1 cellular context compared by ENCODE assay signal in the genomic region with DNA sequence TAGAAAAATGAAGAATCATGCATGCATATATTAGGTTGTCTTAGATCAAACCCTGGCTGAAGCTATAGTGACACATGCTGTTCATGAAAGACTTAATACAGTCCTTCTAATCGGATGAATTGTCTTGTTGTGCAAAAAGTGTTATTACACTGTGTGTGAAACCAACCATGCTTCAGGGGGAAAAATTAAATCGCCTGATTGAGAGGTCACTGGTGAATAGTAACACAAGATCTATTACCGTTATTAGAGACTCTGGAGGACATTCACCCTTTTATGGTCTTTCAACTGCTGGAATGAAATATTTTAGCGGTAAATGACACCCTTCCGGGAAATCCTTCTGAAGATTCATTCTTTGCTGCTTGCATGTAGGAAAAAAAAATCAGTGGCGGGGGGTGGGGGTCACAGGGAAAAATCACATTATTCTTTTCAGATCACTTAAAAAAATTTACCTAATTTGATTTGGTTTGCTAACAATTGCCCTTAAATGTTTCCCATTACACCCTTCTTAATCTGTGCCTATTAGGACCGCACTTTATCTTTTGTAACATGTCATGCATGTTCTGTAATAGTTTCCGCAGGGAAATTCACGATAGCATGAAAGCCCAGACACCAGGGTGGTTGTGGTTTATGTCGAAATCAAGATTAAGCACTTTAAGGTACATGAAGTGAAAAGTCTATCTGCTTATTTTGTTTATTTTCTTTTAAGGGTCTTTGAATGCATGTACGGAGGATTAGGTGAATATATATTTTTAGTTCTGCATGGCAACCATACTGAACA.
TF ChIP-seq lines count a peak whose summit lies in the region.

No MANE protein-coding gene starts in this region.

TF ChIP-seq in HepG2, 621 proteins besides CTCF, POLR2A, EP300 and RAD21 (continued from another document):
- TF ChIP-seq, protein P1, sequence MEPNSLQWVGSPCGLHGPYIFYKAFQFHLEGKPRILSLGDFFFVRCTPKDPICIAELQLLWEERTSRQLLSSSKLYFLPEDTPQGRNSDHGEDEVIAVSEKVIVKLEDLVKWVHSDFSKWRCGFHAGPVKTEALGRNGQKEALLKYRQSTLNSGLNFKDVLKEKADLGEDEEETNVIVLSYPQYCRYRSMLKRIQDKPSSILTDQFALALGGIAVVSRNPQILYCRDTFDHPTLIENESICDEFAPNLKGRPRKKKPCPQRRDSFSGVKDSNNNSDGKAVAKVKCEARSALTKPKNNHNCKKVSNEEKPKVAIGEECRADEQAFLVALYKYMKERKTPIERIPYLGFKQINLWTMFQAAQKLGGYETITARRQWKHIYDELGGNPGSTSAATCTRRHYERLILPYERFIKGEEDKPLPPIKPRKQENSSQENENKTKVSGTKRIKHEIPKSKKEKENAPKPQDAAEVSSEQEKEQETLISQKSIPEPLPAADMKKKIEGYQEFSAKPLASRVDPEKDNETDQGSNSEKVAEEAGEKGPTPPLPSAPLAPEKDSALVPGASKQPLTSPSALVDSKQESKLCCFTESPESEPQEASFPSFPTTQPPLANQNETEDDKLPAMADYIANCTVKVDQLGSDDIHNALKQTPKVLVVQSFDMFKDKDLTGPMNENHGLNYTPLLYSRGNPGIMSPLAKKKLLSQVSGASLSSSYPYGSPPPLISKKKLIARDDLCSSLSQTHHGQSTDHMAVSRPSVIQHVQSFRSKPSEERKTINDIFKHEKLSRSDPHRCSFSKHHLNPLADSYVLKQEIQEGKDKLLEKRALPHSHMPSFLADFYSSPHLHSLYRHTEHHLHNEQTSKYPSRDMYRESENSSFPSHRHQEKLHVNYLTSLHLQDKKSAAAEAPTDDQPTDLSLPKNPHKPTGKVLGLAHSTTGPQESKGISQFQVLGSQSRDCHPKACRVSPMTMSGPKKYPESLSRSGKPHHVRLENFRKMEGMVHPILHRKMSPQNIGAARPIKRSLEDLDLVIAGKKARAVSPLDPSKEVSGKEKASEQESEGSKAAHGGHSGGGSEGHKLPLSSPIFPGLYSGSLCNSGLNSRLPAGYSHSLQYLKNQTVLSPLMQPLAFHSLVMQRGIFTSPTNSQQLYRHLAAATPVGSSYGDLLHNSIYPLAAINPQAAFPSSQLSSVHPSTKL (CRISPR knock-in tag; IDR thresholded peaks at IDR 0.05): no peak
- TF ChIP-seq RXRA (CRISPR knock-in tag; IDR thresholded peaks at IDR 0.05) (no peak), ZNF235 (CRISPR knock-in tag; IDR thresholded peaks at IDR 0.05; ENCODE audit: borderline replicate concordance) (no peak), TBX2 (CRISPR knock-in tag; IDR thresholded peaks at IDR 0.05; ENCODE audit: borderline replicate concordance) (no peak), ZSCAN29 (CRISPR knock-in tag; conservative IDR thresholded peaks at IDR 0.05) (no peak), ZNF383 (CRISPR knock-in tag; IDR thresholded peaks at IDR 0.05; ENCODE audit: borderline replicate concordance) (no peak), NFE2L2 (IDR thresholded peaks at IDR 0.05; ENCODE audit: low read length) (no peak)
- TF ChIP-seq, protein P2, sequence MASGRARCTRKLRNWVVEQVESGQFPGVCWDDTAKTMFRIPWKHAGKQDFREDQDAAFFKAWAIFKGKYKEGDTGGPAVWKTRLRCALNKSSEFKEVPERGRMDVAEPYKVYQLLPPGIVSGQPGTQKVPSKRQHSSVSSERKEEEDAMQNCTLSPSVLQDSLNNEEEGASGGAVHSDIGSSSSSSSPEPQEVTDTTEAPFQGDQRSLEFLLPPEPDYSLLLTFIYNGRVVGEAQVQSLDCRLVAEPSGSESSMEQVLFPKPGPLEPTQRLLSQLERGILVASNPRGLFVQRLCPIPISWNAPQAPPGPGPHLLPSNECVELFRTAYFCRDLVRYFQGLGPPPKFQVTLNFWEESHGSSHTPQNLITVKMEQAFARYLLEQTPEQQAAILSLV (CRISPR knock-in tag; IDR thresholded peaks at IDR 0.05; ENCODE audit: borderline replicate concordance): no peak
- TF ChIP-seq, protein P3, sequence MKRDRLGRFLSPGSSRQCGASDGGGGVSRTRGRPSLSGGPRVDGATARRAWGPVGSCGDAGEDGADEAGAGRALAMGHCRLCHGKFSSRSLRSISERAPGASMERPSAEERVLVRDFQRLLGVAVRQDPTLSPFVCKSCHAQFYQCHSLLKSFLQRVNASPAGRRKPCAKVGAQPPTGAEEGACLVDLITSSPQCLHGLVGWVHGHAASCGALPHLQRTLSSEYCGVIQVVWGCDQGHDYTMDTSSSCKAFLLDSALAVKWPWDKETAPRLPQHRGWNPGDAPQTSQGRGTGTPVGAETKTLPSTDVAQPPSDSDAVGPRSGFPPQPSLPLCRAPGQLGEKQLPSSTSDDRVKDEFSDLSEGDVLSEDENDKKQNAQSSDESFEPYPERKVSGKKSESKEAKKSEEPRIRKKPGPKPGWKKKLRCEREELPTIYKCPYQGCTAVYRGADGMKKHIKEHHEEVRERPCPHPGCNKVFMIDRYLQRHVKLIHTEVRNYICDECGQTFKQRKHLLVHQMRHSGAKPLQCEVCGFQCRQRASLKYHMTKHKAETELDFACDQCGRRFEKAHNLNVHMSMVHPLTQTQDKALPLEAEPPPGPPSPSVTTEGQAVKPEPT (CRISPR knock-in tag; IDR thresholded peaks at IDR 0.05; ENCODE audit: low read depth): no peak
- TF ChIP-seq, protein P4, sequence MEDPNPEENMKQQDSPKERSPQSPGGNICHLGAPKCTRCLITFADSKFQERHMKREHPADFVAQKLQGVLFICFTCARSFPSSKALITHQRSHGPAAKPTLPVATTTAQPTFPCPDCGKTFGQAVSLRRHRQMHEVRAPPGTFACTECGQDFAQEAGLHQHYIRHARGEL (CRISPR knock-in tag; IDR thresholded peaks at IDR 0.05): no peak
- TF ChIP-seq, protein P5, sequence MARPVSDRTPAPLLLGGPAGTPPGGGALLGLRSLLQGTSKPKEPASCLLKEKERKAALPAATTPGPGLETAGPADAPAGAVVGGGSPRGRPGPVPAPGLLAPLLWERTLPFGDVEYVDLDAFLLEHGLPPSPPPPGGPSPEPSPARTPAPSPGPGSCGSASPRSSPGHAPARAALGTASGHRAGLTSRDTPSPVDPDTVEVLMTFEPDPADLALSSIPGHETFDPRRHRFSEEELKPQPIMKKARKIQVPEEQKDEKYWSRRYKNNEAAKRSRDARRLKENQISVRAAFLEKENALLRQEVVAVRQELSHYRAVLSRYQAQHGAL (CRISPR knock-in tag; IDR thresholded peaks at IDR 0.05; ENCODE audit: not compliant biosample characterization): no peak
